In genomic region chr19:55809381-55810058, GRCh38 we compare ENCODE assay signal across 1 cellular context.
TF ChIP-seq lines count a peak whose summit lies in the region.

No MANE protein-coding gene starts in this region.

TF ChIP-seq in HepG2, 621 proteins besides CTCF, POLR2A, EP300 and RAD21 (continued from another document):
- TF ChIP-seq RBFOX2 (IDR thresholded peaks at IDR 0.05; ENCODE audit: low read depth, low read length) (no peak), PBX3 (CRISPR knock-in tag; IDR thresholded peaks at IDR 0.05; ENCODE audit: borderline replicate concordance) (no peak), FOXC1 (CRISPR knock-in tag; IDR thresholded peaks at IDR 0.05; ENCODE audit: borderline replicate concordance) (no peak), ZMYM4 (CRISPR knock-in tag; IDR thresholded peaks at IDR 0.05) (0 out of 2 replicates have a peak, but pooled peaks have one; percentile 58), ZSCAN20 (CRISPR knock-in tag; IDR thresholded peaks at IDR 0.05; ENCODE audit: borderline replicate concordance) (no peak), PHF20 (CRISPR knock-in tag; IDR thresholded peaks at IDR 0.05) (peak; percentile 39; the same call in 1 of the 2 replicates)
- TF ChIP-seq, protein P1, sequence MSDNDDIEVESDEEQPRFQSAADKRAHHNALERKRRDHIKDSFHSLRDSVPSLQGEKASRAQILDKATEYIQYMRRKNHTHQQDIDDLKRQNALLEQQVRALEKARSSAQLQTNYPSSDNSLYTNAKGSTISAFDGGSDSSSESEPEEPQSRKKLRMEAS (IDR thresholded peaks at IDR 0.05), result peak; percentile 63
TF ChIP-seq in HepG2: peak in this region for 24.
